ENCODE assay signal across 8 cellular contexts in the genomic region with DNA sequence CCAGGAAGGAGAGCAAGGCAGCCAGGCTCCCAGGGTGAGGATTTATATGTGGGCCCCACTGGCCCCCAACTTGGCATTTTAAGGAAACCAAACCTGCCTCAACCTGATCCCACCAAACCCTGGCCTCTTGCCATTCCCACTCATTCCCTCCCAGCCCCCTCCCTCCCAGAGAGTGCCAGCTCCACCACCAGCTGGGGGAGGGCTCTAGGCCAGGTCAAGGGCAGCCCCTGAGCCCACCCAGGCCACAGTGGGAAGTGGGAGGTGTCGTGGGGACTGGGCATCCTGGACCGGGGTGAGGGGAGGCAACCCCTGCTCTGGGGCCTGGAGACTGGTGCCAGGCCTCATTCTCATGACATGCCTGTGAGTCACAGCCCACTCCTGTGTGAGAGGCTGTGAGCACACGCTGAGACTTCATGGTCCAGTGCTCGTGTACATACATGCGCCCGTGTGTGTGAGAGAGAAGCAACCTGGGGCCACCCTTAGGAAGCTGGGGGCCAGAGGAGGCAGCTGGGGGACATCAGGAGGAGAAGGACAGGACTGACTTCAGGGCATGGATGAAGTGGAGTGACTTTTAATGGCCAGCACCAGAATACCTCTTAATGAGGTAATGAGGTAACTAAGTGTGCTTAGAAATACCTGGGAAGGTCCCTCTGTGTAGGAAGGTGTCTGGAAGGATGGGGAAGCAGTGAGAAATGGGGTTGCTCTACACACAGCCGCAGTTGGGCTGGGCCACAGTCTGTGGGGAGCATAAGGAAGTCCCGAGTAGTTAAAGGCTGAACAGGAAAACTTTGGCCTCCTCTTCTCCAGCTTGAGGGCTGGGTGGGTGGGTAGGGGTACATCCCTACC. TPM values are rescaled to one million over a fixed set of nuclear protein-coding genes. Genes with fewer than 3 reads are reported as not detected.
DNase-seq lines count a peak whose midpoint lies in the region; ATAC-seq and TF ChIP-seq lines count a peak whose summit lies in the region.

S100A2 (minus strand) TSS at position 316 of the 846 bp plus-strand sequence. CDS start 1,967 bp downstream, outside the sequence.

- H3K9me3 Mint-ChIP-seq in activated T-cell treated with anti-CD3 and anti-CD28 coated beads, Interleukin-2, amount 50 U/mL, for 4 hours = no peaks in the 10 kb centered on the region

- no peaks in the 10 kb centered on the region for H3K36me3 ChIP-seq in osteoblast (ENCODE audit: insufficient read depth, low read length)

- peak within 1 kb of the TSS; percentile 100 for H3K27ac ChIP-seq in osteoblast (ENCODE audit: low read depth, low read length)

- no peak for TF ChIP-seq CTCF in fibroblast of the aortic adventitia (IDR thresholded peaks at IDR 0.05; ENCODE audit: insufficient read depth, low read length)
- no peak for TF ChIP-seq CTCF in osteoblast (IDR thresholded peaks at IDR 0.05; ENCODE audit: extremely low read depth, low read depth, low read length)

- H2AFZ ChIP-seq in osteoblast (ENCODE audit: low read length) = peak within 1 kb of the TSS; percentile 73

- peak within 1 kb of the TSS; percentile 72 for H3K4me3 Mint-ChIP-seq in activated T-cell treated with anti-CD3 and anti-CD28 coated beads, Interleukin-2, amount 50 U/mL, for 4 hours

- H3K27me3 ChIP-seq in osteoblast (ENCODE audit: insufficient read depth, low read length) = no peaks in the 10 kb centered on the region

- H4K20me1 ChIP-seq in osteoblast (ENCODE audit: insufficient read depth, low read length) = no peaks in the 10 kb centered on the region

- H3K4me2 ChIP-seq in osteoblast (ENCODE audit: insufficient read depth, low read length) = peak within 1 kb of the TSS; percentile 70

- H3K9me3 ChIP-seq in osteoblast (ENCODE audit: low read depth, low read length) = no peaks in the 10 kb centered on the region

- no peaks in the 10 kb centered on the region for H3K79me2 ChIP-seq in osteoblast (ENCODE audit: insufficient read depth, low read length)

- no peaks in the 10 kb centered on the region for H3K36me3 Mint-ChIP-seq in activated T-cell treated with anti-CD3 and anti-CD28 coated beads, Interleukin-2, amount 50 U/mL, for 4 hours (ENCODE audit: insufficient read depth)

- H3K4me3 ChIP-seq in fibroblast of the aortic adventitia (ENCODE audit: low read depth, low read length) (peak within 1 kb of the TSS; percentile 28), osteoblast (ENCODE audit: insufficient read depth, low read length) (peak within 1 kb of the TSS; percentile 31)

- peaks cover 36% of the 10 kb centered on the region for H3K4me1 ChIP-seq in osteoblast (ENCODE audit: insufficient read depth, low read length)

- no peaks in the 10 kb centered on the region for H3K27me3 Mint-ChIP-seq in activated T-cell treated with anti-CD3 and anti-CD28 coated beads, Interleukin-2, amount 50 U/mL, for 4 hours (ENCODE audit: low read depth)

- ATAC-seq in GM21529 (IDR thresholded peaks at IDR 0.05; ENCODE audit: unreplicated experiment) = peak; percentile 42
- ATAC-seq in activated T-cell treated with anti-CD3 and anti-CD28 coated beads, Interleukin-2, amount 50 U/mL, for 4 hours = peak; percentile 74 to 77
- no peak for ATAC-seq in HG03139 (IDR thresholded peaks at IDR 0.05; ENCODE audit: unreplicated experiment)
- no peak for ATAC-seq in HG03280 (IDR thresholded peaks at IDR 0.05; ENCODE audit: unreplicated experiment)

- DNase-seq in AML-193 (lab: John Stamatoyannopoulos, UW) = peak; percentile 28 to 37
- peak; percentile 93 for DNase-seq in NCI-H446 treated with DMSO at 0.1 percent for 48 hours (lab: John Stamatoyannopoulos, UW)
- peak; percentile 42 for DNase-seq in activated T-cell treated with anti-CD3 and anti-CD28 coated beads, Interleukin-2, amount 50 U/mL, for 4 hours
- peak; percentile 92 for DNase-seq in fibroblast of the aortic adventitia (ENCODE audit: low read depth)
- DNase-seq in osteoblast (ENCODE audit: insufficient read length, low spot score, missing footprints) = peak; percentile 94

- H3K4me1 Mint-ChIP-seq in activated T-cell treated with anti-CD3 and anti-CD28 coated beads, Interleukin-2, amount 50 U/mL, for 4 hours (ENCODE audit: low read depth) = peaks cover 37% of the 10 kb centered on the region

RNA-seq across cellular contexts. Expression of gene S100A2, which starts in this region (rescaled TPM):
- total RNA-seq in activated T-cell treated with anti-CD3 and anti-CD28 coated beads, Interleukin-2, amount 50 U/mL, for 4 hours = 1 to 10 TPM in 1 of 3 donors, under 1 TPM in 2; 0.40 to 1.2 (median 0.76) TPM
- 3.3 TPM in 1 of 2 replicates, not detected in the other for total RNA-seq in fibroblast of the aortic adventitia (ENCODE audit: low replicate concordance)
- 1.8 and 2.1 TPM in 2 replicates for total RNA-seq in osteoblast

Comparison
In these comparisons a context has a peak if more than half of its experiments do, and no peak if none do; other contexts are left out.
1. DNase-seq: peak in every context shown above with its lines; median percentile 94 in osteoblast; 93 in NCI-H446 treated with DMSO at 0.1 percent for 48 hours; 92 in fibroblast of the aortic adventitia; 42 in activated T-cell treated with anti-CD3 and anti-CD28 coated beads, Interleukin-2, amount 50 U/mL, for 4 hours; 32 in AML-193.
2. ATAC-seq: peak in GM21529 (single experiment) and activated T-cell treated with anti-CD3 and anti-CD28 coated beads, Interleukin-2, amount 50 U/mL, for 4 hours (2 of 2); none in HG03139 (single experiment) and HG03280 (single experiment).